Comparison of ENCODE assay signal across 1 cellular context in the genomic region with DNA sequence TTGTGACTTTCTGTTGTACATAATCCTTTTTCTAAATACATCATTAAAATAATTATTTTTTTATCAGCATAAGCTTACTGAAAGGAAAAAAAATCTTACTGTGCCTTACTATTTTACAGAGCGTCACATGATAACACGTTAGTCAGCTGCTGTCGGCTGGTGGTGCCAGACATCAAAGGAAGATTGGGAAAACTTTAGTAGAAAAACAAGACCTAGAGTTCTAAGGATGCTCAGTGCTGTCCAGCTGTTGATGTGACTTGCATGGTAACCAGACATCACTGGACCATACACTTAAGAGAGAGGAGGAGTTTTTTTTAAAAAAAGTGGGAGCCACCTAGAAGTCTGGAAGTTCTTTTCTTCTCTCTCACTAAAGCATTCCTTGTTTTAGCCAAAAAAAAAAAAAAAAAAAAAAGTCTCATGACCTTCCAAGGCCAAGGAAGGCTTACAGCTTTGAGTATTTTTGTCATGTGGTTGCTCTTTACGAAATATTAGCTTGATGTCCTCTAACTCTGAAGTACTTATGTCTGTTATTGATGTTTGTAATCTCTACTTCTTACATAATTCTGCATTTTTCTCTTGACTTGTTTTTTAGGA.
A peak's percentile ranks its signal among the peaks of the same experiment; 100 is the strongest.
TF ChIP-seq lines count a peak whose summit lies in the region.

No MANE protein-coding gene starts in this region.

TF ChIP-seq in IMR-90, 13 proteins besides CTCF, POLR2A, EP300 and RAD21:
- no peak for TF ChIP-seq CHD1 (IDR thresholded peaks at IDR 0.05; ENCODE audit: low read depth, low read length)
- TF ChIP-seq FOS (IDR thresholded peaks at IDR 0.05; ENCODE audit: low read depth, low read length): no peak
- TF ChIP-seq ELK1 (IDR thresholded peaks at IDR 0.05; ENCODE audit: borderline replicate concordance, low read depth, low read length): no peak
- TF ChIP-seq, protein P1, sequence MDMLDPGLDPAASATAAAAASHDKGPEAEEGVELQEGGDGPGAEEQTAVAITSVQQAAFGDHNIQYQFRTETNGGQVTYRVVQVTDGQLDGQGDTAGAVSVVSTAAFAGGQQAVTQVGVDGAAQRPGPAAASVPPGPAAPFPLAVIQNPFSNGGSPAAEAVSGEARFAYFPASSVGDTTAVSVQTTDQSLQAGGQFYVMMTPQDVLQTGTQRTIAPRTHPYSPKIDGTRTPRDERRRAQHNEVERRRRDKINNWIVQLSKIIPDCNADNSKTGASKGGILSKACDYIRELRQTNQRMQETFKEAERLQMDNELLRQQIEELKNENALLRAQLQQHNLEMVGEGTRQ (IDR thresholded peaks at IDR 0.05; ENCODE audit: low read depth, low read length): peak; percentile 26; the same call in 1 of the 2 replicates
- TF ChIP-seq RFX5 (IDR thresholded peaks at IDR 0.05; ENCODE audit: low read depth, low read length): no peak
- no peak for TF ChIP-seq MAFK (IDR thresholded peaks at IDR 0.05; ENCODE audit: low read depth, low read length)
- no peak for TF ChIP-seq MXI1 (IDR thresholded peaks at IDR 0.05; ENCODE audit: borderline replicate concordance, low read depth, low read length)
- no peak for TF ChIP-seq RCOR1 (IDR thresholded peaks at IDR 0.05; ENCODE audit: insufficient replicate concordance, low read length)
